In the genomic region with DNA sequence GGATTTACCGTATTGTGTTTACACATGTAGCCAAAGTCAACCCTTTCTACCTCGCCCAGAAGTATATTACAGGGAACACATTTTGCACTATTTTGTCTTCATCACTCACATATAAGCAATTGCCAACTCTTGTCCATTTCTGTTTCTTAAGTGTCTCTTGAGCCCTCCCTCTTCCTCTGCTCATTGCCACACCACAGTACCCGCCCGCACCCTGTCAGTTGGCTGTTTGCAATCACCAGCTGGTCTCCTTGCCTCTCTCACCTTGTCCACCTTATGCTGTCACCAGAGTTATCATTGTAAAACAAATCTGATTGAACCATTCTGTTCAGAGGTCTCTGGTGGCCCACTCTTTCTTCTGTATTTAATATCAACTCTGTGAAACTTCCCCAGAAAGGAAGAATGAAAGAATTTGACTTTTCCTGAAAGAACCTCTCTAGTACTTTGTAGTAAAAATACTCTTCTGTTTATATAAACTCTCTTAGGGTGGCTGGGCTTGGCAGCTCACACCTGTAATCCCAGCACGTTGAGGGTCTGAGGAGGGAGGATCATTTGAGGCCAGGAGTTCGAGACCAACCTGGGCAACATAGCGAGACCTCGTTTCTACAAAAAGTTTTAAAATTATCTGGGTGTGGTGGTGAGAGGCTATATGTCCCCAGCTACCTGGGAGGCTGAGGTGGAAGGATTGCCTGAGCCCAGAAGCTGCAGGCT, we compare ENCODE assay signal across 12 cellular contexts.
"Had no signal": no experiment of that assay in that cellular context is flagged by ENCODE, and none has a peak within 500 bp of the region (broad histone marks: within the 10 kb centered on the region; RNA-seq: fewer than 3 reads in every experiment).

No MANE protein-coding gene starts in this region.

- H3K36me3 ChIP-seq: ovary, sigmoid colon, spleen had no signal

- ATAC-seq: activated T-cell treated with anti-CD3 and anti-CD28 coated beads, Interleukin-2, amount 50 U/mL, for 72 hours had no signal

- H3K27ac ChIP-seq: sigmoid colon, spleen had no signal

- H3K4me3 ChIP-seq: ovary, sigmoid colon, spleen had no signal

- H3K9me3 ChIP-seq: ovary, sigmoid colon, spleen had no signal

- H3K27me3 ChIP-seq: ovary had no signal

- DNase-seq: activated B cell treated with CpG ODN at 0.5 μM for 24 hours; activated CD4-positive, alpha-beta T cell treated with anti-CD3 and anti-CD28 coated beads, Interleukin-2, amount 10 ng/mL, durations not matched to agents 7 days and 5 days; activated CD8-positive, alpha-beta memory T cell treated with anti-CD3 and anti-CD28 coated beads, Interleukin-2, amount 50 U/mL, for 48 hours; activated gamma-delta T cell; activated T-cell treated with anti-CD3 and anti-CD28 coated beads, Interleukin-2, amount 50 U/mL, for 72 hours; amniotic stem cell; foreskin fibroblast; hippocampal formation; ovary; sigmoid colon; spleen; T-helper 2 cell had no signal

- H3K4me1 ChIP-seq: sigmoid colon, spleen had no signal
